16 cellular contexts compared by ENCODE assay signal in genomic region chr11:27656320-27656719, GRCh38. TPM values are rescaled to one million over a fixed set of nuclear protein-coding genes. Genes with fewer than 3 reads are reported as not detected.
A peak's percentile ranks its signal among the peaks of the same experiment; 100 is the strongest.
DNase-seq lines count a peak whose midpoint lies in the region; ATAC-seq and TF ChIP-seq lines count a peak whose summit lies in the region.
"Had no signal": no experiment of that assay in that cellular context is flagged by ENCODE, and none has a peak within 500 bp of the region (broad histone marks: within the 10 kb centered on the region; RNA-seq: fewer than 3 reads in every experiment).

No MANE protein-coding gene starts in this region.

- DNase-seq in HCT116 (ENCODE audit: low read depth, low spot score) (no peak), left lung (no peak), mesendoderm (peak; percentile 21), dedifferentiated amniotic fluid mesenchymal stem cell (ENCODE audit: extremely low spot score) (no peak)
- no peak for DNase-seq in activated CD4-positive, alpha-beta T cell treated with anti-CD3 and anti-CD28 coated beads, Interleukin-2, amount 50 U/mL, for 1 hour
- DNase-seq: ACHN; BE2C; C1 segment of cervical spinal cord; CD4-positive, CD25-positive, alpha-beta regulatory T cell; CD8-positive, alpha-beta memory T cell; COR-L47; DMS 273 treated with DMSO at 0.1 percent for 48 hours; DMS53; GM23248; HCEC 1CT had no signal

- H3K27me3 ChIP-seq in HCT116 (ENCODE audit: insufficient read depth, low read length) (no peaks in the 10 kb centered on the region), left lung (no peaks in the 10 kb centered on the region), mesendoderm (ENCODE audit: insufficient read depth, low read length, poor library complexity) (no peaks in the 10 kb centered on the region)
- H3K27me3 ChIP-seq: BE2C had no signal

- no peak overlapping the region for H2AK5ac ChIP-seq in mesendoderm (ENCODE audit: low read length)

- no peak for TF ChIP-seq CTCF in HCT116 (IDR thresholded peaks at IDR 0.05 in 2 of 3, conservative IDR thresholded peaks at IDR 0.05 in 1 of 3; ENCODE audit: borderline replicate concordance in 1 of 3, insufficient read depth in 1 of 3, low read depth in 2 of 3, low read length in 2 of 3)
- no peak for TF ChIP-seq CTCF in left lung (IDR thresholded peaks at IDR 0.05)

- peaks cover 0 to 17% of the 10 kb centered on the region in 2 experiments; a peak in 3 of 4 replicates for H3K36me3 ChIP-seq in HCT116 (ENCODE audit: control insufficient read depth in 1 of 2, insufficient read depth in 2 of 2, low read length in 2 of 2)
- H3K36me3 ChIP-seq in left lung = peaks cover 0 to 4% of the 10 kb centered on the region in 2 donors
- no peaks in the 10 kb centered on the region for H3K36me3 ChIP-seq in mesendoderm (ENCODE audit: control insufficient read depth, insufficient read depth, low read length)
- H3K36me3 ChIP-seq: BE2C had no signal

- H3K9me3 ChIP-seq in HCT116 (ENCODE audit: control insufficient read depth in 1 of 2, insufficient read depth in 1 of 2, low read depth in 1 of 2, low read length in 2 of 2) = no peaks in the 10 kb centered on the region
- H3K9me3 ChIP-seq in left lung = no peaks in the 10 kb centered on the region
- H3K9me3 ChIP-seq: BE2C had no signal

- no peak overlapping the region for H2BK15ac ChIP-seq in mesendoderm (replicated peaks; ENCODE audit: low read depth)

- H4K5ac ChIP-seq in mesendoderm (ENCODE audit: low read length) = no peak overlapping the region

- H3K27ac ChIP-seq in HCT116 (ENCODE audit: low read depth, low read length) (no peak overlapping the region), left lung (no peak overlapping the region), mesendoderm (ENCODE audit: low read depth, low read length) (no peak overlapping the region)
- H3K27ac ChIP-seq: GM23248 had no signal

- H3K4me1 ChIP-seq in HCT116 (ENCODE audit: control insufficient read depth in 1 of 2, insufficient read depth in 2 of 2, low read length in 2 of 2) (no peaks in the 10 kb centered on the region), left lung (no peaks in the 10 kb centered on the region), mesendoderm (ENCODE audit: control insufficient read depth, low read depth, low read length) (no peaks in the 10 kb centered on the region)

- H3K4me2 ChIP-seq in HCT116 (ENCODE audit: low read length) (no peak overlapping the region), mesendoderm (ENCODE audit: low read length) (no peak overlapping the region)

- no peak for TF ChIP-seq RAD21 in HCT116 (IDR thresholded peaks at IDR 0.05; ENCODE audit: low read depth)

- H3K9ac ChIP-seq in HCT116 (ENCODE audit: low read length) (no peak overlapping the region), mesendoderm (ENCODE audit: low read length) (no peak overlapping the region)
- H3K9ac ChIP-seq: GM23248 had no signal

- H3K9me2 ChIP-seq in HCT116 (ENCODE audit: insufficient read depth) = no peaks in the 10 kb centered on the region

- no CpG with 5 or more reads among the region's 6 CpGs for WGBS in mesendoderm (ENCODE audit: extremely low coverage, insufficient coverage, low lambda C conversion rate)

- H3K79me1 ChIP-seq in mesendoderm (ENCODE audit: low read length) = no peaks in the 10 kb centered on the region

- H3K18ac ChIP-seq in mesendoderm (ENCODE audit: low read length) = no peak overlapping the region

- no peak overlapping the region for H3K4me3 ChIP-seq in HCT116 (replicated peaks in 1 of 2; ENCODE audit: low read depth in 1 of 2, low read length in 2 of 2)
- no peak overlapping the region for H3K4me3 ChIP-seq in left lung
- H3K4me3 ChIP-seq in mesendoderm (ENCODE audit: low read length) = no peak overlapping the region
- H3K4me3 ChIP-seq: GM23248 had no signal

- no peak overlapping the region for H3K23ac ChIP-seq in mesendoderm (ENCODE audit: low read length)

- CTCF ChIA-PET in HCT116 (lab: Charles Lee) = no interaction called here

- no peak for TF ChIP-seq POLR2A in HCT116 (IDR thresholded peaks at IDR 0.05; ENCODE audit: borderline replicate concordance, extremely low read depth, insufficient read depth, insufficient read length)

- RAD21 ChIA-PET in HCT116 (lab: Charles Lee; ENCODE audit: low non-redundant PET in 1 of 2, low total read pairs in 2 of 2, uncharacterized antibody in 2 of 2, unreplicated experiment in 2 of 2) = no interaction called here

- ATAC-seq in HCT116 (peak; percentile 9; the same call in 1 of the 2 replicates), left lung (peak; percentile 83), GM21619 (IDR thresholded peaks at IDR 0.05; ENCODE audit: unreplicated experiment) (no peak)

- H2BK5ac ChIP-seq in mesendoderm (ENCODE audit: low read length) = no peak overlapping the region

- H2BK120ac ChIP-seq in mesendoderm (ENCODE audit: low read depth, low read length) = no peak overlapping the region

- H2AFZ ChIP-seq in HCT116 (ENCODE audit: low read depth, low read length, poor library complexity, severe bottlenecking) = no peak overlapping the region
- H2AFZ ChIP-seq: GM23248 had no signal

- no peak overlapping the region for H3K4ac ChIP-seq in mesendoderm (ENCODE audit: low read depth, low read length)

- H4K20me1 ChIP-seq in HCT116 (ENCODE audit: insufficient read depth) = peaks cover 10% of the 10 kb centered on the region; the same call in 1 of the 2 replicates

- H4K8ac ChIP-seq in mesendoderm (ENCODE audit: low read depth, low read length) = no peak overlapping the region

- no peak overlapping the region for H3K56ac ChIP-seq in mesendoderm (ENCODE audit: low read length)

- POLR2A ChIA-PET in HCT116 (lab: Charles Lee) = no interaction called here

- intact Hi-C loops in HCT116 (cut with micrococcal nuclease) (no loop called here), left lung (cut with DNase I) (no loop called here)

- BruUV-seq in HCT116 (replicated peaks; lab: Mats Ljungman, UMichigan) = no TSS peak

- H3K79me2 ChIP-seq in HCT116 (ENCODE audit: insufficient read depth, low read length) (peaks cover 39% of the 10 kb centered on the region), mesendoderm (ENCODE audit: control insufficient read depth, insufficient read depth, low read length) (no peaks in the 10 kb centered on the region)

TF ChIP-seq in HCT116, 20 proteins besides CTCF, POLR2A, EP300 and RAD21:
- no peak for TF ChIP-seq CEBPB (IDR thresholded peaks at IDR 0.05; ENCODE audit: low read depth)
- TF ChIP-seq SP1 (IDR thresholded peaks at IDR 0.05; ENCODE audit: low read depth) = no peak
- no peak for TF ChIP-seq EGR1 (IDR thresholded peaks at IDR 0.05; ENCODE audit: low read depth)
- TF ChIP-seq TCF7L2 (IDR thresholded peaks at IDR 0.05; ENCODE audit: borderline replicate concordance, extremely low read depth, insufficient read depth, insufficient read length) = no peak
- TF ChIP-seq JUND (IDR thresholded peaks at IDR 0.05) = no peak
- TF ChIP-seq ELF1 (IDR thresholded peaks at IDR 0.05; ENCODE audit: borderline replicate concordance, low read depth) = no peak
- no peak for TF ChIP-seq ZFX (IDR thresholded peaks at IDR 0.05)
- TF ChIP-seq SRF (IDR thresholded peaks at IDR 0.05; ENCODE audit: low read depth) = no peak
- TF ChIP-seq, protein P1, sequence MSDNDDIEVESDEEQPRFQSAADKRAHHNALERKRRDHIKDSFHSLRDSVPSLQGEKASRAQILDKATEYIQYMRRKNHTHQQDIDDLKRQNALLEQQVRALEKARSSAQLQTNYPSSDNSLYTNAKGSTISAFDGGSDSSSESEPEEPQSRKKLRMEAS (IDR thresholded peaks at IDR 0.05) = no peak
- TF ChIP-seq YY1 (IDR thresholded peaks at IDR 0.05; ENCODE audit: extremely low read depth, insufficient replicate concordance, low read depth, low read length) = no peak
- no peak for TF ChIP-seq FOSL1 (IDR thresholded peaks at IDR 0.05; ENCODE audit: low read depth)
- no peak for TF ChIP-seq CBX3 (IDR thresholded peaks at IDR 0.05; ENCODE audit: low read depth)
- TF ChIP-seq, protein P2, sequence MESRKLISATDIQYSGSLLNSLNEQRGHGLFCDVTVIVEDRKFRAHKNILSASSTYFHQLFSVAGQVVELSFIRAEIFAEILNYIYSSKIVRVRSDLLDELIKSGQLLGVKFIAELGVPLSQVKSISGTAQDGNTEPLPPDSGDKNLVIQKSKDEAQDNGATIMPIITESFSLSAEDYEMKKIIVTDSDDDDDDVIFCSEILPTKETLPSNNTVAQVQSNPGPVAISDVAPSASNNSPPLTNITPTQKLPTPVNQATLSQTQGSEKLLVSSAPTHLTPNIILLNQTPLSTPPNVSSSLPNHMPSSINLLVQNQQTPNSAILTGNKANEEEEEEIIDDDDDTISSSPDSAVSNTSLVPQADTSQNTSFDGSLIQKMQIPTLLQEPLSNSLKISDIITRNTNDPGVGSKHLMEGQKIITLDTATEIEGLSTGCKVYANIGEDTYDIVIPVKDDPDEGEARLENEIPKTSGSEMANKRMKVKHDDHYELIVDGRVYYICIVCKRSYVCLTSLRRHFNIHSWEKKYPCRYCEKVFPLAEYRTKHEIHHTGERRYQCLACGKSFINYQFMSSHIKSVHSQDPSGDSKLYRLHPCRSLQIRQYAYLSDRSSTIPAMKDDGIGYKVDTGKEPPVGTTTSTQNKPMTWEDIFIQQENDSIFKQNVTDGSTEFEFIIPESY (IDR thresholded peaks at IDR 0.05; ENCODE audit: extremely low read depth, insufficient replicate concordance, low read length) = no peak

RNA-seq across cellular contexts. Expression of gene BDNF, which starts 43.9 kb away (rescaled TPM):
- total RNA-seq in HCT116 (2021; ENCODE audit: unreplicated experiment) (22.0 TPM), left lung (1 to 10 TPM; 1.1 to 1.2 TPM)
- polyA plus RNA-seq in HCT116 (2012) = 3.9 and 5.0 TPM in 2 replicates
- polyA plus RNA-seq in mesendoderm (2013, experiment 1 of 2) = 0.90 TPM
- 1.2 TPM for polyA plus RNA-seq in mesendoderm (2013, experiment 2 of 2)
- total RNA-seq: CD4-positive, CD25-positive, alpha-beta regulatory T cell; CD8-positive, alpha-beta memory T cell had no signal
- polyA plus RNA-seq: CD4-positive, CD25-positive, alpha-beta regulatory T cell; CD8-positive, alpha-beta memory T cell had no signal

Comparison
In these comparisons a context has a peak if more than half of its experiments do, and no peak if none do; other contexts are left out.
1. RNA of gene BDNF, which starts 43.9 kb away (total RNA-seq): 22.0 TPM in HCT116 (single experiment); 1.1 to 1.2 TPM in left lung; every median in the first group is over 10 times any median in the second.